12 cellular contexts compared by ENCODE assay signal in genomic region chr22:35742342-35743100, GRCh38. TPM values are rescaled to one million over a fixed set of nuclear protein-coding genes. Genes with fewer than 3 reads are reported as not detected.
DNase-seq lines count a peak whose midpoint lies in the region; ATAC-seq and TF ChIP-seq lines count a peak whose summit lies in the region.
"Had no signal": no experiment of that assay in that cellular context is flagged by ENCODE, and none has a peak within 500 bp of the region (broad histone marks: within the 10 kb centered on the region; RNA-seq: fewer than 3 reads in every experiment).

No MANE protein-coding gene starts in this region.

- no peaks in the 10 kb centered on the region for H3K27me3 ChIP-seq in testis
- H3K27me3 ChIP-seq: ovary had no signal

- no peaks in the 10 kb centered on the region for H3K36me3 Mint-ChIP-seq in activated CD8-positive, alpha-beta memory T cell treated with anti-CD3 and anti-CD28 coated beads, Interleukin-2, amount 10 ng/mL, durations not matched to agents 7 days and 5 days
- peaks cover 47% of the 10 kb centered on the region for H3K36me3 Mint-ChIP-seq in type B pancreatic cell

- intact Hi-C loops in testis (cut with DNase I; ENCODE audit: low total_unique reads) = no loop called here

- H3K4me3 ChIP-seq in testis = no peak overlapping the region
- H3K4me3 ChIP-seq: ovary had no signal

- TF ChIP-seq CTCF in type B pancreatic cell (conservative IDR thresholded peaks at IDR 0.05) (no peak), testis (IDR thresholded peaks at IDR 0.05) (no peak)

- CTCF ChIA-PET in activated CD8-positive, alpha-beta memory T cell treated with anti-CD3 and anti-CD28 coated beads, Interleukin-2, amount 10 ng/mL, durations not matched to agents 7 days and 5 days (lab: Charles Lee) = no interaction called here

- no peaks in the 10 kb centered on the region for H3K9me3 Mint-ChIP-seq in activated CD8-positive, alpha-beta memory T cell treated with anti-CD3 and anti-CD28 coated beads, Interleukin-2, amount 10 ng/mL, durations not matched to agents 7 days and 5 days (ENCODE audit: low read depth)
- no peaks in the 10 kb centered on the region for H3K9me3 Mint-ChIP-seq in type B pancreatic cell
- H3K9me3 Mint-ChIP-seq: effector memory CD8-positive, alpha-beta T cell had no signal

- 83 to 92% methylated on average over 9 of the region's 9 CpGs for WGBS in testis, 2 donors

- no peaks in the 10 kb centered on the region for H3K4me1 ChIP-seq in testis

- H3K4me3 Mint-ChIP-seq in activated CD8-positive, alpha-beta memory T cell treated with anti-CD3 and anti-CD28 coated beads, Interleukin-2, amount 10 ng/mL, durations not matched to agents 7 days and 5 days = no peak overlapping the region
- H3K4me3 Mint-ChIP-seq in type B pancreatic cell = no peak overlapping the region
- H3K4me3 Mint-ChIP-seq: effector memory CD8-positive, alpha-beta T cell had no signal

- H3K36me3 ChIP-seq in testis (ENCODE audit: low read depth, missing control alignments) = no peaks in the 10 kb centered on the region
- H3K36me3 ChIP-seq: ovary had no signal

- DNase-seq in activated CD8-positive, alpha-beta memory T cell treated with anti-CD3 and anti-CD28 coated beads for 24 hours = peak; percentile 28
- no peak for DNase-seq in activated CD8-positive, alpha-beta memory T cell treated with anti-CD3 and anti-CD28 coated beads, Interleukin-2, amount 10 ng/mL, durations not matched to agents 7 days and 5 days
- DNase-seq in astrocyte of the hippocampus (ENCODE audit: low read depth, low spot score) (peak; percentile 80), hepatic stellate cell (ENCODE audit: low spot score) (peak; percentile 48), type B pancreatic cell (ENCODE audit: extremely low spot score, unreplicated experiment) (no peak), testis (no peak)
- DNase-seq: effector memory CD8-positive, alpha-beta T cell; NCI-H524 treated with DMSO at 0.1 percent for 48 hours; ovary had no signal

- TF ChIP-seq POLR2A in testis (IDR thresholded peaks at IDR 0.05) = no peak

- H3K27ac ChIP-seq in testis = no peak overlapping the region
- H3K27ac ChIP-seq: ovary had no signal

- no peaks in the 10 kb centered on the region for H3K9me3 ChIP-seq in testis
- H3K9me3 ChIP-seq: ovary had no signal

- H3K27ac Mint-ChIP-seq in activated CD8-positive, alpha-beta memory T cell treated with anti-CD3 and anti-CD28 coated beads, Interleukin-2, amount 10 ng/mL, durations not matched to agents 7 days and 5 days = no peak overlapping the region
- H3K27ac Mint-ChIP-seq in type B pancreatic cell = peak overlapping the region; percentile 50
- H3K27ac Mint-ChIP-seq: effector memory CD8-positive, alpha-beta T cell had no signal

- H3K27me3 Mint-ChIP-seq in activated CD8-positive, alpha-beta memory T cell treated with anti-CD3 and anti-CD28 coated beads, Interleukin-2, amount 10 ng/mL, durations not matched to agents 7 days and 5 days = peaks cover 4% of the 10 kb centered on the region
- no peaks in the 10 kb centered on the region for H3K27me3 Mint-ChIP-seq in type B pancreatic cell

- no peaks in the 10 kb centered on the region for H3K4me1 Mint-ChIP-seq in activated CD8-positive, alpha-beta memory T cell treated with anti-CD3 and anti-CD28 coated beads, Interleukin-2, amount 10 ng/mL, durations not matched to agents 7 days and 5 days
- H3K4me1 Mint-ChIP-seq in type B pancreatic cell (ENCODE audit: unreplicated experiment) = peaks cover 26% of the 10 kb centered on the region

- no peak for ATAC-seq in activated CD8-positive, alpha-beta memory T cell treated with anti-CD3 and anti-CD28 coated beads, Interleukin-2, amount 10 ng/mL, durations not matched to agents 7 days and 5 days
- ATAC-seq in GM18498 (IDR thresholded peaks at IDR 0.05; ENCODE audit: unreplicated experiment) = no peak
- no peak for ATAC-seq in HG03520 (IDR thresholded peaks at IDR 0.05; ENCODE audit: unreplicated experiment)
- ATAC-seq: effector memory CD8-positive, alpha-beta T cell had no signal

RNA-seq across cellular contexts. Expression of gene APOL5, which starts 24.8 kb away (rescaled TPM):
- total RNA-seq in activated CD8-positive, alpha-beta memory T cell treated with anti-CD3 and anti-CD28 coated beads, Interleukin-2, amount 10 ng/mL, durations not matched to agents 7 days and 5 days = not detected
- not detected in 2 replicates for total RNA-seq in type B pancreatic cell (ENCODE audit: low replicate concordance)
- under 1 TPM in 1 of 2 donors, not detected in 1; 0.31 TPM for total RNA-seq in testis
- 0.74 TPM for polyA plus RNA-seq in testis (ENCODE audit: insufficient read depth, low read depth, low replicate concordance)
- total RNA-seq: activated CD8-positive, alpha-beta memory T cell treated with anti-CD3 and anti-CD28 coated beads for 36 hours; ovary had no signal
- polyA plus RNA-seq: ovary had no signal

Comparison
In these comparisons a context has a peak if more than half of its experiments do, and no peak if none do; other contexts are left out.
1. DNase-seq: peak in activated CD8-positive, alpha-beta memory T cell treated with anti-CD3 and anti-CD28 coated beads for 24 hours (single experiment), astrocyte of the hippocampus (single experiment) and hepatic stellate cell (single experiment); none in activated CD8-positive, alpha-beta memory T cell treated with anti-CD3 and anti-CD28 coated beads, Interleukin-2, amount 10 ng/mL, durations not matched to agents 7 days and 5 days (single experiment), type B pancreatic cell (single experiment) and testis (single experiment).